ENCODE assay signal across 13 cellular contexts in genomic region chr9:115291841-115292240, GRCh38.
DNase-seq lines count a peak whose midpoint lies in the region; ATAC-seq and TF ChIP-seq lines count a peak whose summit lies in the region.
"Had no signal": no experiment of that assay in that cellular context is flagged by ENCODE, and none has a peak within 500 bp of the region (broad histone marks: within the 10 kb centered on the region; RNA-seq: fewer than 3 reads in every experiment).

No MANE protein-coding gene starts in this region.

- H3K27ac Mint-ChIP-seq in activated T-cell treated with anti-CD3 and anti-CD28 coated beads, Interleukin-2, amount 50 U/mL, for 72 hours: no peak overlapping the region
- H3K27ac Mint-ChIP-seq in naive thymus-derived CD4-positive, alpha-beta T cell: no peak overlapping the region
- H3K27ac Mint-ChIP-seq: T-helper 2 cell treated with Interferon-gamma antibody and Interleukin-4, amounts not matched to agents 5 μg/mL and 100 μg/mL, for 36 hours had no signal

- CTCF ChIA-PET in naive thymus-derived CD4-positive, alpha-beta T cell (lab: Charles Lee): no interaction called here

- H3K36me3 ChIP-seq in naive thymus-derived CD4-positive, alpha-beta T cell (ENCODE audit: control insufficient read depth in 2 of 3, insufficient read depth in 3 of 3, low read length in 3 of 3): no peaks in the 10 kb centered on the region

- peak overlapping the region; percentile 50 for H3K27ac ChIP-seq in VCaP
- no peak overlapping the region for H3K27ac ChIP-seq in naive thymus-derived CD4-positive, alpha-beta T cell (ENCODE audit: low read depth, low read length)

- no peaks in the 10 kb centered on the region for H3K36me3 Mint-ChIP-seq in activated T-cell treated with anti-CD3 and anti-CD28 coated beads, Interleukin-2, amount 50 U/mL, for 72 hours (ENCODE audit: insufficient read depth in 2 of 2)
- no peaks in the 10 kb centered on the region for H3K36me3 Mint-ChIP-seq in naive thymus-derived CD4-positive, alpha-beta T cell

- no peak for TF ChIP-seq CTCF in VCaP (conservative IDR thresholded peaks at IDR 0.05)
- no peak for TF ChIP-seq CTCF in fibroblast of villous mesenchyme (IDR thresholded peaks at IDR 0.05; ENCODE audit: insufficient read depth, low read depth, low read length)

- H3K9me3 Mint-ChIP-seq in activated T-cell treated with anti-CD3 and anti-CD28 coated beads, Interleukin-2, amount 50 U/mL, for 72 hours: no peaks in the 10 kb centered on the region
- H3K9me3 Mint-ChIP-seq in naive thymus-derived CD4-positive, alpha-beta T cell: no peaks in the 10 kb centered on the region
- H3K9me3 Mint-ChIP-seq: T-helper 2 cell treated with Interferon-gamma antibody and Interleukin-4, amounts not matched to agents 5 μg/mL and 100 μg/mL, for 36 hours had no signal

- POLR2A ChIA-PET in naive thymus-derived CD4-positive, alpha-beta T cell (lab: Charles Lee): no interaction called here

- H3K27me3 Mint-ChIP-seq in activated T-cell treated with anti-CD3 and anti-CD28 coated beads, Interleukin-2, amount 50 U/mL, for 72 hours (ENCODE audit: low read depth): peaks cover 16% of the 10 kb centered on the region
- peaks cover 3 to 28% (median 11%) of the 10 kb centered on the region in 5 donors for H3K27me3 Mint-ChIP-seq in naive thymus-derived CD4-positive, alpha-beta T cell

- DNase-seq in GM03348 (ENCODE audit: low spot score): peak; percentile 29
- DNase-seq in fibroblast of villous mesenchyme (ENCODE audit: low read depth): peak; percentile 32
- peak; percentile 16 for DNase-seq in putamen (ENCODE audit: low spot score)
- DNase-seq in activated T-cell treated with anti-CD3 and anti-CD28 coated beads, Interleukin-2, amount 50 U/mL, for 72 hours: no peak
- DNase-seq in naive thymus-derived CD4-positive, alpha-beta T cell: no peak
- no peak for DNase-seq in T-helper 2 cell
- DNase-seq: activated CD4-positive, alpha-beta T cell treated with anti-CD3 and anti-CD28 coated beads for 4 hours; activated CD8-positive, alpha-beta memory T cell treated with anti-CD3 and anti-CD28 coated beads, Interleukin-2, amount 50 U/mL, for 48 hours; activated naive CD4-positive, alpha-beta T cell treated with anti-CD3 and anti-CD28 coated beads, Interleukin-2, amount 50 U/mL, for 16 hours; kidney glomerular epithelial cell had no signal

- no peaks in the 10 kb centered on the region for H3K27me3 ChIP-seq in naive thymus-derived CD4-positive, alpha-beta T cell (ENCODE audit: control insufficient read depth in 2 of 2, insufficient read depth in 2 of 2, low read length in 2 of 2)

- ATAC-seq in activated T-cell treated with anti-CD3 and anti-CD28 coated beads, Interleukin-2, amount 50 U/mL, for 72 hours (replicated peaks in 1 of 2): no peak
- no peak for ATAC-seq in naive thymus-derived CD4-positive, alpha-beta T cell
- ATAC-seq in GM19324 (IDR thresholded peaks at IDR 0.05; ENCODE audit: low FRiP score, unreplicated experiment): no peak

- intact Hi-C loops in naive thymus-derived CD4-positive, alpha-beta T cell (cut with micrococcal nuclease): no loop called here

- H3K4me3 ChIP-seq in fibroblast of villous mesenchyme (ENCODE audit: low read depth, low read length): no peak overlapping the region
- H3K4me3 ChIP-seq in naive thymus-derived CD4-positive, alpha-beta T cell (ENCODE audit: low read length): no peak overlapping the region

- no peaks in the 10 kb centered on the region for H3K4me1 ChIP-seq in naive thymus-derived CD4-positive, alpha-beta T cell (ENCODE audit: control insufficient read depth in 2 of 2, insufficient read depth in 2 of 2, low read length in 2 of 2)

- H3K4me1 Mint-ChIP-seq in activated T-cell treated with anti-CD3 and anti-CD28 coated beads, Interleukin-2, amount 50 U/mL, for 72 hours (ENCODE audit: low read depth): no peaks in the 10 kb centered on the region
- peaks cover 0 to 3% (median 0%) of the 10 kb centered on the region in 7 donors for H3K4me1 Mint-ChIP-seq in naive thymus-derived CD4-positive, alpha-beta T cell

- no peaks in the 10 kb centered on the region for H3K9me3 ChIP-seq in naive thymus-derived CD4-positive, alpha-beta T cell (ENCODE audit: control insufficient read depth in 2 of 3, low read length in 3 of 3)

- H3K4me3 Mint-ChIP-seq in activated T-cell treated with anti-CD3 and anti-CD28 coated beads, Interleukin-2, amount 50 U/mL, for 72 hours: no peak overlapping the region
- H3K4me3 Mint-ChIP-seq in naive thymus-derived CD4-positive, alpha-beta T cell: no peak overlapping the region
- H3K4me3 Mint-ChIP-seq: T-helper 2 cell treated with Interferon-gamma antibody and Interleukin-4, amounts not matched to agents 5 μg/mL and 100 μg/mL, for 36 hours had no signal

Comparison
In these comparisons a context has a peak if more than half of its experiments do, and no peak if none do; other contexts are left out.
1. DNase-seq: peak in GM03348 (single experiment), fibroblast of villous mesenchyme (single experiment) and putamen (single experiment); none in activated T-cell treated with anti-CD3 and anti-CD28 coated beads, Interleukin-2, amount 50 U/mL, for 72 hours (0 of 2), naive thymus-derived CD4-positive, alpha-beta T cell (0 of 9) and T-helper 2 cell (0 of 5).